Comparison of ENCODE assay signal across 21 cellular contexts in genomic region chr6:134950482-134950881, GRCh38. TPM values are rescaled to one million over a fixed set of nuclear protein-coding genes. Genes with fewer than 3 reads are reported as not detected.
DNase-seq lines count a peak whose midpoint lies in the region; ATAC-seq, FAIRE-seq and TF ChIP-seq lines count a peak whose summit lies in the region.
"Had no signal": no experiment of that assay in that cellular context is flagged by ENCODE, and none has a peak within 500 bp of the region (broad histone marks: within the 10 kb centered on the region; RNA-seq: fewer than 3 reads in every experiment).

No MANE protein-coding gene starts in this region.

- no peak overlapping the region for H4K91ac ChIP-seq in H1 (replicated peaks; ENCODE audit: insufficient read length, low read length)

- BruUV-seq in Panc1 (replicated peaks; lab: Mats Ljungman, UMichigan): no TSS peak

- peak; percentile 20; the same call in 1 of the 2 replicates for TF ChIP-seq CTCF in Panc1 (IDR thresholded peaks at IDR 0.05)
- no peak for TF ChIP-seq CTCF in H1 (IDR thresholded peaks at IDR 0.05; ENCODE audit: control extremely low read depth in 1 of 3, insufficient read depth in 1 of 3, low read depth in 1 of 3, low read length in 3 of 3)
- TF ChIP-seq CTCF in right lobe of liver (IDR thresholded peaks at IDR 0.05): no peak

- H2BK20ac ChIP-seq in H1 (ENCODE audit: low read length): no peak overlapping the region

- no peaks in the 10 kb centered on the region for H3K79me1 ChIP-seq in H1 (ENCODE audit: low read depth, low read length)

- TF ChIP-seq POLR2A in H1 (IDR thresholded peaks at IDR 0.05; ENCODE audit: control extremely low read depth in 1 of 2, low read depth in 2 of 2, low read length in 2 of 2) (no peak), right lobe of liver (IDR thresholded peaks at IDR 0.05) (no peak)

- in situ Hi-C loops in Panc1 (cut with HindIII; ENCODE audit: low pct_unique_long_range_greater_than_20kb, low sequenced_read_pairs): no loop called here

- peak overlapping the region; percentile 63; the same call in 1 of the 2 replicates for H2AFZ ChIP-seq in H1 (ENCODE audit: low read length)

- TF ChIP-seq EP300 in H1 (IDR thresholded peaks at IDR 0.05; ENCODE audit: borderline replicate concordance in 1 of 2, low read depth in 2 of 2, low read length in 2 of 2): no peak

- no peak overlapping the region for H2BK15ac ChIP-seq in H1 (ENCODE audit: low read length)

- H2BK120ac ChIP-seq in H1 (replicated peaks; ENCODE audit: low read depth, low read length): no peak overlapping the region

- H4K8ac ChIP-seq in H1 (ENCODE audit: extremely low read depth, insufficient read depth, low read length): no peak overlapping the region

- no peaks in the 10 kb centered on the region for H3K23me2 ChIP-seq in H1 (ENCODE audit: low read depth, low read length)

- H3K27ac ChIP-seq in Panc1 (ENCODE audit: low read length) (no peak overlapping the region), H1 (ENCODE audit: low read depth, low read length) (no peak overlapping the region), right lobe of liver (peak overlapping the region in 2 of 3 donors; percentile 82 to 94)
- H3K27ac ChIP-seq: BLaER1, SK-N-MC had no signal

- no peaks in the 10 kb centered on the region for H3K79me2 ChIP-seq in H1 (ENCODE audit: control insufficient read depth in 1 of 2, insufficient read depth in 2 of 2, low read length in 2 of 2)

- no peak overlapping the region for H3K18ac ChIP-seq in H1 (ENCODE audit: extremely low read depth, low read length)

- ATAC-seq in Panc1: no peak
- peak in 1 of 4 donors; percentile 2 for ATAC-seq in right lobe of liver
- no peak for ATAC-seq in HG02938 (IDR thresholded peaks at IDR 0.05; ENCODE audit: unreplicated experiment)
- ATAC-seq in HG03159 (IDR thresholded peaks at IDR 0.05; ENCODE audit: unreplicated experiment): no peak
- ATAC-seq: T-helper 17 cell had no signal

- H3K23ac ChIP-seq in H1 (ENCODE audit: insufficient read length): no peak overlapping the region

- H3K9me3 ChIP-seq in Panc1 (ENCODE audit: control insufficient read depth, insufficient read depth, low read depth, low read length): no peaks in the 10 kb centered on the region
- H3K9me3 ChIP-seq in H1 (ENCODE audit: insufficient read depth in 2 of 2, low read depth in 1 of 2, low read length in 1 of 2): peaks cover 0 to 3% of the 10 kb centered on the region in 2 experiments; a peak in 1 of 4 replicates
- no peaks in the 10 kb centered on the region for H3K9me3 ChIP-seq in right lobe of liver

- H4K20me1 ChIP-seq in H1 (replicated peaks in 1 of 2; ENCODE audit: control insufficient read depth in 1 of 2, insufficient read depth in 2 of 2, low read length in 2 of 2): no peaks in the 10 kb centered on the region
- H4K20me1 ChIP-seq: BLaER1 had no signal

- H3K4me3 ChIP-seq in Panc1 (ENCODE audit: low read depth in 2 of 2, low read length in 2 of 2) (no peak overlapping the region), H1 (ENCODE audit: extremely low read depth in 1 of 4, insufficient read depth in 2 of 4, low read depth in 3 of 4, low read length in 4 of 4) (no peak overlapping the region), right lobe of liver (peak overlapping the region in 1 of 3 donors; percentile 60)
- H3K4me3 ChIP-seq: BLaER1, SK-N-MC had no signal

- no peaks in the 10 kb centered on the region for H3K4me1 ChIP-seq in Panc1 (ENCODE audit: control insufficient read depth, insufficient read depth, low read length)
- H3K4me1 ChIP-seq in H1 (replicated peaks in 1 of 4; ENCODE audit: control insufficient read depth in 3 of 4, insufficient read depth in 4 of 4, low read length in 3 of 4): no peaks in the 10 kb centered on the region
- H3K4me1 ChIP-seq in right lobe of liver: peaks cover 0 to 36% (median 16%) of the 10 kb centered on the region in 4 donors

- H4K5ac ChIP-seq in H1 (ENCODE audit: insufficient read length, low read depth, low read length): no peak overlapping the region

- CTCF ChIA-PET in Panc1 (lab: Charles Lee) (no interaction called here), H1 (lab: Charles Lee; ENCODE audit: partially characterized antibody) (interaction anchor here (0.5 to 5.6 kb wide), 6 partner anchors 9 to 643 kb away, joined by 3 to 35 read pairs (median 3); no protein-coding TSS in a partner anchor)

- no peak overlapping the region for H2BK12ac ChIP-seq in H1 (ENCODE audit: low read depth, low read length)

- POLR2A ChIA-PET in Panc1 (lab: Charles Lee): no interaction called here
- POLR2A ChIA-PET in H1 (lab: Charles Lee; ENCODE audit: partially characterized antibody): no interaction called here

- H2AK5ac ChIP-seq in H1 (ENCODE audit: low read depth, low read length): no peak overlapping the region

- TF ChIP-seq RAD21 in H1 (IDR thresholded peaks at IDR 0.05 in 1 of 2, conservative IDR thresholded peaks at IDR 0.05 in 1 of 2; ENCODE audit: low read depth in 2 of 2, low read length in 2 of 2): peak in 1 of 2 experiments; percentile 31; a peak in 2 of 4 replicates

- WGBS in H1 (ENCODE audit: extremely low coverage in 1 of 2, insufficient coverage in 1 of 2, insufficient read length in 1 of 2, insufficient replicate concordance in 2 of 2, low coverage in 1 of 2, low lambda C conversion rate in 2 of 2, missing lambda C conversion rate in 1 of 2), 2 experiments: 92% methylated on average over 2 of the region's 2 CpGs; no CpG with 5 or more reads in 1 of the 2 experiments
- WGBS in right lobe of liver (ENCODE audit: insufficient coverage, low coverage, low lambda C conversion rate, missing lambda C conversion rate): 29% methylated on average over 2 of the region's 2 CpGs

- H3K27me3 ChIP-seq in Panc1 (ENCODE audit: control insufficient read depth, insufficient read depth, low read length) (no peaks in the 10 kb centered on the region), H1 (replicated peaks in 1 of 4; ENCODE audit: control insufficient read depth in 3 of 4, extremely low read depth in 1 of 4, insufficient read depth in 3 of 4, low read length in 3 of 4) (no peaks in the 10 kb centered on the region), right lobe of liver (no peaks in the 10 kb centered on the region)
- H3K27me3 ChIP-seq: BLaER1 had no signal

- H2BK5ac ChIP-seq in H1 (ENCODE audit: low read depth, low read length): no peak overlapping the region

- no peak overlapping the region for H3K56ac ChIP-seq in H1 (replicated peaks; ENCODE audit: insufficient read length, low read depth, low read length)

- H3K36me3 ChIP-seq in Panc1 (ENCODE audit: control insufficient read depth, insufficient read depth, low read length) (no peaks in the 10 kb centered on the region), H1 (ENCODE audit: control insufficient read depth in 2 of 4, insufficient read depth in 4 of 4, low read length in 3 of 4) (no peaks in the 10 kb centered on the region), right lobe of liver (no peaks in the 10 kb centered on the region)
- H3K36me3 ChIP-seq: BLaER1 had no signal

- peak; percentile 28 for FAIRE-seq in GM19239 (lab: Jason Lieb, UNC)
- no peak for FAIRE-seq in H1 (lab: Jason Lieb, UNC)
- FAIRE-seq: A204.1, HTR-8/SVneo had no signal

- no peak overlapping the region for H3K4ac ChIP-seq in H1 (replicated peaks; ENCODE audit: insufficient read length, low read depth, low read length)

- no peak overlapping the region for H3K4me2 ChIP-seq in H1 (ENCODE audit: insufficient read depth in 1 of 2, low read depth in 2 of 2, low read length in 2 of 2)
- H3K4me2 ChIP-seq: BLaER1 had no signal

- H3K14ac ChIP-seq in H1 (ENCODE audit: insufficient read length): no peak overlapping the region

- intact Hi-C loops in Panc1 (cut with micrococcal nuclease; ENCODE audit: unreplicated experiment): no loop called here
- intact Hi-C loops in right lobe of liver (cut with DNase I): no loop called here

- H3K9ac ChIP-seq in H1 (replicated peaks in 1 of 4; ENCODE audit: extremely low read depth in 1 of 4, low read depth in 3 of 4, low read length in 3 of 4): no peak overlapping the region
- H3K9ac ChIP-seq: BLaER1 had no signal

- DNase-seq in GM19239 (ENCODE audit: insufficient read length, low spot score): no peak
- no peak for DNase-seq in Panc1 (ENCODE audit: low read depth, low spot score)
- DNase-seq in H1 (ENCODE audit: low read depth in 1 of 2, low spot score in 2 of 2): no peak
- DNase-seq in right lobe of liver: no peak
- DNase-seq in inferior parietal cortex (ENCODE audit: extremely low spot score): no peak
- DNase-seq: CD4-positive, CD25-positive, alpha-beta regulatory T cell; GOT3; HCEC 1CT; KBM-7; MM.1S; NCI-H2029; NCI-H446 treated with DMSO at 0.1 percent for 48 hours; NCI-H526; SIG-M5; T-helper 17 cell had no signal

TF ChIP-seq in H1, 55 proteins besides CTCF, POLR2A, EP300 and RAD21:
- TF ChIP-seq CHD2 (IDR thresholded peaks at IDR 0.05; ENCODE audit: low read length): no peak
- no peak for TF ChIP-seq YY1 (IDR thresholded peaks at IDR 0.05; ENCODE audit: low read depth, low read length)
- no peak for TF ChIP-seq MAFK (IDR thresholded peaks at IDR 0.05; ENCODE audit: low read depth, low read length)
- TF ChIP-seq PHF8 (conservative IDR thresholded peaks at IDR 0.05; ENCODE audit: low read depth, low read length): no peak
- no peak for TF ChIP-seq ASH2L (IDR thresholded peaks at IDR 0.05; ENCODE audit: low read length)
- no peak for TF ChIP-seq BCL11A (IDR thresholded peaks at IDR 0.05; ENCODE audit: low read depth in 2 of 2, low read length in 2 of 2)
- TF ChIP-seq SP2 (IDR thresholded peaks at IDR 0.05; ENCODE audit: low read length): no peak
- no peak for TF ChIP-seq CHD1 (IDR thresholded peaks at IDR 0.05; ENCODE audit: low read depth, low read length)
- no peak for TF ChIP-seq GABPA (IDR thresholded peaks at IDR 0.05; ENCODE audit: borderline replicate concordance, insufficient read depth, low read length)

RNA-seq across cellular contexts. Expression of gene ALDH8A1, which starts 0.6 kb away (rescaled TPM):
- total RNA-seq in Panc1 (2021; ENCODE audit: unreplicated experiment) (not detected), right lobe of liver (100 to 1,000 TPM in 4 of 6 experiments, 10 to 100 TPM in 2; 91.4 to 175 (median 166) TPM)
- polyA plus RNA-seq in Panc1 (2012; ENCODE audit: insufficient read length): not detected
- total RNA-seq in H1 (2021; fragmentation: NEBNext Ultra II Directional; extraction: Animal tissue kit (Norgen Biotek cat#: 25700)): 0.28 TPM in 1 of 2 replicates, not detected in the other
- 0.08 and 0.09 TPM in 2 replicates for polyA plus RNA-seq in H1 (2011; rRNA removed)
- 0.09 TPM for polyA plus RNA-seq in H1 (2011; cell fraction: cytosol; rRNA removed)
- polyA plus RNA-seq in H1 (2011; cell fraction: nucleus; rRNA removed): 0.17 TPM
- polyA plus RNA-seq in H1 (2012, experiment 1 of 2): 0.17 to 0.23 TPM (median 0.22 TPM) in 3 of 4 replicates, not detected in the other
- not detected for polyA plus RNA-seq in H1 (2012, experiment 2 of 2)
- polyA plus RNA-seq in H1 (2013, experiment 1 of 2): 0.16 TPM
- polyA plus RNA-seq in H1 (2013, experiment 2 of 2): 0.07 TPM
- polyA minus RNA-seq in H1 (2011; rRNA and poly(A)+ RNA removed): 0.44 and 0.69 TPM in 2 replicates
- not detected for polyA minus RNA-seq in H1 (2011; cell fraction: cytosol; rRNA and poly(A)+ RNA removed)
- not detected for polyA minus RNA-seq in H1 (2011; cell fraction: nucleus; rRNA and poly(A)+ RNA removed)

Comparison
In these comparisons a context has a peak if more than half of its experiments do, and no peak if none do; other contexts are left out.
1. H3K27ac ChIP-seq: peak in right lobe of liver (2 of 3); none in Panc1 (single experiment) and H1 (single experiment).
2. RNA of gene ALDH8A1, which starts 0.6 kb away (total RNA-seq): 91.4 to 175 TPM in right lobe of liver; 0.28 TPM in H1 and not detected in Panc1 (single experiment); every median in the first group is over 10 times any median in the second.